8 cellular contexts compared by ENCODE assay signal in genomic region chr7:37833107-37833817, GRCh38. TPM values are rescaled to one million over a fixed set of nuclear protein-coding genes. Genes with fewer than 3 reads are reported as not detected.
DNase-seq lines count a peak whose midpoint lies in the region; ATAC-seq and TF ChIP-seq lines count a peak whose summit lies in the region.

No MANE protein-coding gene starts in this region.

- H3K4me3 Mint-ChIP-seq in Calu3 (ENCODE audit: low read depth, unreplicated experiment) = peak overlapping the region; percentile 72
- peak overlapping the region; percentile 39 for H3K4me3 Mint-ChIP-seq in activated naive CD4-positive, alpha-beta T cell treated with anti-CD3 and anti-CD28 coated beads, Interleukin-2, amount 10 ng/mL, durations not matched to agents 7 days and 5 days
- peak overlapping the region; percentile 52 for H3K4me3 Mint-ChIP-seq in osteocyte (ENCODE audit: unreplicated experiment)

- H3K36me3 Mint-ChIP-seq in Calu3 (ENCODE audit: insufficient read depth, unreplicated experiment) = no peaks in the 10 kb centered on the region
- H3K36me3 Mint-ChIP-seq in activated naive CD4-positive, alpha-beta T cell treated with anti-CD3 and anti-CD28 coated beads, Interleukin-2, amount 10 ng/mL, durations not matched to agents 7 days and 5 days = no peaks in the 10 kb centered on the region
- no peaks in the 10 kb centered on the region for H3K36me3 Mint-ChIP-seq in osteocyte (ENCODE audit: unreplicated experiment)

- H3K36me3 ChIP-seq in OCI-LY7 (ENCODE audit: insufficient read depth, low read length) = no peaks in the 10 kb centered on the region

- BruUV-seq in Calu3 (replicated peaks; lab: Mats Ljungman, UMichigan) (no TSS peak), OCI-LY7 (replicated peaks; lab: Mats Ljungman, UMichigan) (no TSS peak)

- no peaks in the 10 kb centered on the region for H3K9me3 ChIP-seq in OCI-LY7 (ENCODE audit: low read length)

- CTCF ChIA-PET in Calu3 (lab: Charles Lee) (no interaction called here), OCI-LY7 (lab: Charles Lee; ENCODE audit: unreplicated experiment) (interaction anchor here (0.6 kb wide), 1 partner anchor 1902 kb away, joined by 3 read pairs; no protein-coding TSS in a partner anchor)
- CTCF ChIA-PET in activated naive CD4-positive, alpha-beta T cell treated with anti-CD3 and anti-CD28 coated beads, Interleukin-2, amount 10 ng/mL, durations not matched to agents 7 days and 5 days (lab: Charles Lee) = interaction anchor here (0.6 to 1.6 kb wide), 5 partner anchors 9 to 632 kb away, joined by 3 to 5 read pairs (median 3); no protein-coding TSS in a partner anchor

- no peak overlapping the region for H2AFZ ChIP-seq in OCI-LY7 (ENCODE audit: low read length)

- H3K9me3 Mint-ChIP-seq in Calu3 (ENCODE audit: low read depth, unreplicated experiment) = no peaks in the 10 kb centered on the region
- no peaks in the 10 kb centered on the region for H3K9me3 Mint-ChIP-seq in activated naive CD4-positive, alpha-beta T cell treated with anti-CD3 and anti-CD28 coated beads, Interleukin-2, amount 10 ng/mL, durations not matched to agents 7 days and 5 days
- no peaks in the 10 kb centered on the region for H3K9me3 Mint-ChIP-seq in osteocyte (ENCODE audit: unreplicated experiment)

- H3K4me1 ChIP-seq in OCI-LY7 (ENCODE audit: insufficient read depth, low read length, poor library complexity, severe bottlenecking) = no peaks in the 10 kb centered on the region

- H3K27me3 Mint-ChIP-seq in Calu3 (ENCODE audit: unreplicated experiment) (peaks cover 25% of the 10 kb centered on the region), osteocyte (ENCODE audit: unreplicated experiment) (peaks cover 2% of the 10 kb centered on the region)
- H3K27me3 Mint-ChIP-seq in activated naive CD4-positive, alpha-beta T cell treated with anti-CD3 and anti-CD28 coated beads, Interleukin-2, amount 10 ng/mL, durations not matched to agents 7 days and 5 days = peaks cover 15% of the 10 kb centered on the region

- peaks cover 16% of the 10 kb centered on the region for H3K4me1 Mint-ChIP-seq in Calu3 (ENCODE audit: low read depth, unreplicated experiment)
- H3K4me1 Mint-ChIP-seq in activated naive CD4-positive, alpha-beta T cell treated with anti-CD3 and anti-CD28 coated beads, Interleukin-2, amount 10 ng/mL, durations not matched to agents 7 days and 5 days = peaks cover 4% of the 10 kb centered on the region
- H3K4me1 Mint-ChIP-seq in osteocyte (ENCODE audit: unreplicated experiment) = peaks cover 3% of the 10 kb centered on the region

- intact Hi-C loops in Calu3 (cut with micrococcal nuclease; ENCODE audit: unreplicated experiment) = loop anchor here (1.0 to 10.0 kb wide), 4 partner anchors 206 to 625 kb away; no protein-coding TSS in a partner anchor
- intact Hi-C loops in OCI-LY7 (cut with micrococcal nuclease; ENCODE audit: unreplicated experiment) = no loop called here

- ATAC-seq in GM18519 (IDR thresholded peaks at IDR 0.05; ENCODE audit: low FRiP score, unreplicated experiment) = no peak

- no peak overlapping the region; the same call in 1 of the 2 replicates for H3K4me2 ChIP-seq in OCI-LY7 (ENCODE audit: low read length)

- H3K9me2 ChIP-seq in OCI-LY7 (ENCODE audit: insufficient read depth, low read length) = no peaks in the 10 kb centered on the region

- H3K79me2 ChIP-seq in OCI-LY7 (ENCODE audit: insufficient read depth, low read depth, low read length) = no peaks in the 10 kb centered on the region

- peak overlapping the region; percentile 35 for H3K4me3 ChIP-seq in HL-60 (replicated peaks; ENCODE audit: insufficient read depth, low read length)
- H3K4me3 ChIP-seq in OCI-LY7 (ENCODE audit: low read depth, low read length, poor library complexity, severe bottlenecking) = no peak overlapping the region

- H3K27me3 ChIP-seq in HL-60 (ENCODE audit: insufficient read depth, poor library complexity, severe bottlenecking) = no peaks in the 10 kb centered on the region

- H3K27ac Mint-ChIP-seq in Calu3 (ENCODE audit: unreplicated experiment) (no peak overlapping the region), osteocyte (ENCODE audit: unreplicated experiment) (no peak overlapping the region)
- H3K27ac Mint-ChIP-seq in activated naive CD4-positive, alpha-beta T cell treated with anti-CD3 and anti-CD28 coated beads, Interleukin-2, amount 10 ng/mL, durations not matched to agents 7 days and 5 days = no peak overlapping the region

- DNase-seq in Calu3 (peak; percentile 59), HL-60 (ENCODE audit: low read depth in 1 of 2, low spot score in 1 of 2) (peak in 1 of 2 experiments; percentile 45), OCI-LY7 (ENCODE audit: low spot score) (peak; percentile 38), glomerular endothelial cell (ENCODE audit: extremely low read depth, low read depth, low spot score) (peak; percentile 25), osteocyte (ENCODE audit: extremely low spot score, unreplicated experiment) (no peak), GM19240 (ENCODE audit: insufficient read length, low spot score) (no peak)
- DNase-seq in activated naive CD4-positive, alpha-beta T cell treated with anti-CD3 and anti-CD28 coated beads, Interleukin-2, amount 10 ng/mL, durations not matched to agents 7 days and 5 days = peak; percentile 56

- H3K27ac ChIP-seq in HL-60 (replicated peaks) = no peak overlapping the region
- no peak overlapping the region for H3K27ac ChIP-seq in OCI-LY7 (ENCODE audit: low read depth, low read length, poor library complexity, severe bottlenecking)

- TF ChIP-seq CTCF in Calu3 (IDR thresholded peaks at IDR 0.05; ENCODE audit: unreplicated experiment) (peak; percentile 67), HL-60 (IDR thresholded peaks at IDR 0.05; ENCODE audit: insufficient read depth, low read length) (peak; percentile 19), OCI-LY7 (conservative IDR thresholded peaks at IDR 0.05; ENCODE audit: low read length) (peak; percentile 78), osteocyte (IDR thresholded peaks at IDR 0.05) (peak; percentile 74)

- POLR2A ChIA-PET in OCI-LY7 (lab: Charles Lee) = no interaction called here

- H4K20me1 ChIP-seq in OCI-LY7 (ENCODE audit: insufficient read depth, low read length) = no peaks in the 10 kb centered on the region

RNA-seq across cellular contexts. Expression of gene NME8, which starts 15.1 kb away (rescaled TPM):
- total RNA-seq in Calu3 (2022) (not detected in 2 replicates), OCI-LY7 (2022) (not detected in 2 replicates), glomerular endothelial cell (not detected in 2 replicates), osteocyte (not detected in 2 replicates)
- not detected in 2 replicates for total RNA-seq in OCI-LY7 (2014; rRNA removed; shearing (Covaris generic))

Comparison
In these comparisons a context has a peak if more than half of its experiments do, and no peak if none do; other contexts are left out.
1. DNase-seq: peak in Calu3 (single experiment), OCI-LY7 (single experiment), activated naive CD4-positive, alpha-beta T cell treated with anti-CD3 and anti-CD28 coated beads, Interleukin-2, amount 10 ng/mL, durations not matched to agents 7 days and 5 days (single experiment) and glomerular endothelial cell (single experiment); none in osteocyte (single experiment) and GM19240 (single experiment).
2. CTCF ChIP-seq: peak in every context shown above with its lines; median percentile 78 in OCI-LY7; 74 in osteocyte; 67 in Calu3; 19 in HL-60.
3. Peak in every context shown above with its lines, with median percentiles within 50 percentile points of each other: H3K4me3 Mint-ChIP-seq.